8 cellular contexts compared by ENCODE assay signal in the genomic region with DNA sequence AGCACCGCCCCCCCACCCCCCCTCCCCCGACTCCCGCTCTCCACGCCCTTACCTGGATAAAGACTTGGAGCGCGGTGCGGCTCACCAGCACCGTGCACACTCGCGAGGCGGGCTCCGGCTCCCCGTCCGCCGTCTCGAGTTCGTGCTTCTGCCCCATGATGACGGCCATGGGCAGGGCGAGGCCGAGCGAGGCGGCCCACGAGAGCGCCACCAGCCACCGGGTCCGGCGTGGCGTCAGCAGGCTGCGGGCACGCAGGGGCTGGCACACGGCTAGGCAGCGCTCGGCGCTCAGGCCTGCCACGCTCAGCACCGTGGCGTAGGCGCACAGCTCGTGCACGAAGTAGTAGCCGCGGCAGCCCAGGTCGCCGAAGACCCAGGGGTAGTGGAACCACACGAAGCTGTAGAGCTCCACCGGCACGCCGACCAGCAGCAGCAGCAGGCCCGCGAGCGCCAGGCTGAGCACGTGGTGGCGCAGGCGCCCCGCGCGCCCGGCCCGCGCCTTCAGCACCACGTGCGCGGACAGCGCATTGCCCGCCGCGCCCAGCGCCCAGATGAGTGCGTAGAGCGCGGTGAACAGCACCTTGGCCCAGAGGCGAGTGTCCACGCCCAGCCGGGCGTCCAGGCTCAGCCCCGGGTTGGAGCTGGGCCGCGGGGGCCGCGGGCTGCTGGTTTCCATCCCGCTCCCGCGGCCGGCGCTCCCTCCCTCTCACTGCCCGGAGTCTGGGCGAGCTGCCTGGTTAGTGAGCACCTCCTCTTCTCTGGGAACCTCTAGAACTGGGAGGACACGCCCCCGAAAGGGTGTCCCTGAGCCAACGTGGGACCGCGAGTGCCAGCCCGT. TPM values are rescaled to one million over a fixed set of nuclear protein-coding genes. Genes with fewer than 3 reads are reported as not detected.
DNase-seq lines count a peak whose midpoint lies in the region; ATAC-seq and TF ChIP-seq lines count a peak whose summit lies in the region.

Gene NTSR2 (minus strand): TSS at position 742 of the 838 bp plus-strand sequence. CDS start 66 bp downstream, at position 676.

- H3K36me3 Mint-ChIP-seq in activated T-cell treated with anti-CD3 and anti-CD28 coated beads, Interleukin-2, amount 50 U/mL, for 4 hours (ENCODE audit: insufficient read depth) = no peaks in the 10 kb centered on the region

- TF ChIP-seq POLR2A in ovary (IDR thresholded peaks at IDR 0.05) = no peak

- no peaks in the 10 kb centered on the region for H3K9me3 Mint-ChIP-seq in activated T-cell treated with anti-CD3 and anti-CD28 coated beads, Interleukin-2, amount 50 U/mL, for 4 hours

- peak within 1 kb of the TSS; percentile 5; the same call in 1 of the 2 replicates for H3K4me3 ChIP-seq in H7 (ENCODE audit: insufficient read depth, low read depth, low read length)
- H3K4me3 ChIP-seq in ovary = no peak within 1 kb of the TSS

- H3K27me3 ChIP-seq in H7 (ENCODE audit: control insufficient read depth, insufficient read depth, low read length) = peaks cover 24% of the 10 kb centered on the region
- no peaks in the 10 kb centered on the region for H3K27me3 ChIP-seq in ovary

- peaks cover 1% of the 10 kb centered on the region for H3K4me1 Mint-ChIP-seq in activated T-cell treated with anti-CD3 and anti-CD28 coated beads, Interleukin-2, amount 50 U/mL, for 4 hours (ENCODE audit: low read depth)

- H3K27me3 Mint-ChIP-seq in activated T-cell treated with anti-CD3 and anti-CD28 coated beads, Interleukin-2, amount 50 U/mL, for 4 hours (ENCODE audit: low read depth) = peaks cover 32% of the 10 kb centered on the region

- no peak within 1 kb of the TSS for H3K27ac ChIP-seq in ovary

- H3K36me3 ChIP-seq in H7 (replicated peaks; ENCODE audit: control insufficient read depth, insufficient read depth, low read length) (no peaks in the 10 kb centered on the region), ovary (no peaks in the 10 kb centered on the region)

- ATAC-seq in activated T-cell treated with anti-CD3 and anti-CD28 coated beads, Interleukin-2, amount 50 U/mL, for 4 hours = peak; percentile 84 to 85
- no peak for ATAC-seq in GM18867 (IDR thresholded peaks at IDR 0.05; ENCODE audit: unreplicated experiment)

- no peak within 1 kb of the TSS for H3K4me3 Mint-ChIP-seq in activated T-cell treated with anti-CD3 and anti-CD28 coated beads, Interleukin-2, amount 50 U/mL, for 4 hours

- peak in 1 of 3 donors; percentile 32 for TF ChIP-seq CTCF in ovary (IDR thresholded peaks at IDR 0.05)

- no peaks in the 10 kb centered on the region for H3K9me3 ChIP-seq in ovary

- no peak for TF ChIP-seq EP300 in ovary (IDR thresholded peaks at IDR 0.05)

- H3K4me1 ChIP-seq in ovary (ENCODE audit: insufficient read depth) = peaks cover 4% of the 10 kb centered on the region

- peak; percentile 95 for DNase-seq in H7
- DNase-seq in activated T-cell treated with anti-CD3 and anti-CD28 coated beads, Interleukin-2, amount 50 U/mL, for 4 hours = no peak
- peak; percentile 71 for DNase-seq in globus pallidus (ENCODE audit: low spot score)
- DNase-seq in ovary = peak; percentile 72 to 90 (median 83)
- no peak for DNase-seq in superior temporal gyrus (ENCODE audit: extremely low spot score)
- no peak for DNase-seq in inferior parietal cortex (ENCODE audit: extremely low spot score)
- DNase-seq in NCI-H146 (lab: John Stamatoyannopoulos, UW) = no peak

- WGBS in ovary, 3 donors = 13 to 15% (median 15%) methylated on average over 81 to 93 of the region's 93 CpGs

- intact Hi-C loops in ovary (cut with DNase I) = no loop called here

RNA-seq across cellular contexts. Expression of gene NTSR2, which starts in this region (rescaled TPM):
- not detected in 2 replicates for total RNA-seq in H7 (2014; rRNA removed; shearing (Covaris generic))
- not detected for total RNA-seq in activated T-cell treated with anti-CD3 and anti-CD28 coated beads, Interleukin-2, amount 50 U/mL, for 4 hours
- total RNA-seq in ovary = 1 to 10 TPM in 3 of 7 donors, under 1 TPM in 2, not detected in 2; 0.63 to 3.8 (median 1.1) TPM
- polyA plus RNA-seq in ovary = under 1 TPM; 0.33 to 0.53 TPM

Comparison
In these comparisons a context has a peak if more than half of its experiments do, and no peak if none do; other contexts are left out.
1. Peak in DNase-seq and H3K4me3 ChIP-seq in H7; RNA of the gene not detected or under 1 TPM.
2. Peak in ATAC-seq in activated T-cell treated with anti-CD3 and anti-CD28 coated beads, Interleukin-2, amount 50 U/mL, for 4 hours; RNA of the gene not detected or under 1 TPM.
3. DNase-seq: peak in globus pallidus (single experiment) and ovary (5 of 5); none in activated T-cell treated with anti-CD3 and anti-CD28 coated beads, Interleukin-2, amount 50 U/mL, for 4 hours (single experiment), superior temporal gyrus (single experiment), inferior parietal cortex (single experiment) and NCI-H146 (single experiment).